Comparison of ENCODE assay signal across 23 cellular contexts in genomic region chr7:119065966-119066365, GRCh38.
"Had no signal": no experiment of that assay in that cellular context is flagged by ENCODE, and none has a peak within 500 bp of the region (broad histone marks: within the 10 kb centered on the region; RNA-seq: fewer than 3 reads in every experiment).

No MANE protein-coding gene starts in this region.

- H3K4me1 Mint-ChIP-seq: neural progenitor cell; stimulated activated effector memory CD8-positive, alpha-beta T cell treated with anti-CD3 and anti-CD28 coated beads, Interleukin-12 subunit alpha, Interleukin-12 subunit beta, amount 100 ng/mL, for 72 hours; stimulated activated naive B cell treated with anti-CD40 and anti-IgM and Interleukin-4, amounts not matched to agents 10 μg/mL and 1 μg/mL and 100 μg/mL, for 72 hours had no signal

- H3K9me3 Mint-ChIP-seq: nephron; neural progenitor cell; stimulated activated naive CD8-positive, alpha-beta T cell treated with anti-CD3 and anti-CD28 coated beads, Interleukin-15, Interleukin-2, amounts not matched to agents 100 ng/mL and 50 ng/mL, for 24 hours had no signal

- H3K4me3 Mint-ChIP-seq: nephron; neural progenitor cell; stimulated activated effector memory CD8-positive, alpha-beta T cell treated with anti-CD3 and anti-CD28 coated beads, Interleukin-12 subunit alpha, Interleukin-12 subunit beta, amount 100 ng/mL, for 72 hours; stimulated activated naive B cell treated with anti-CD40 and anti-IgM and Interleukin-4, amounts not matched to agents 10 μg/mL and 1 μg/mL and 100 μg/mL, for 72 hours; stimulated activated naive CD8-positive, alpha-beta T cell treated with anti-CD3 and anti-CD28 coated beads, Interleukin-15, Interleukin-2, amounts not matched to agents 100 ng/mL and 50 ng/mL, for 24 hours had no signal

- H3K36me3 Mint-ChIP-seq: neural progenitor cell; stimulated activated effector memory CD8-positive, alpha-beta T cell treated with anti-CD3 and anti-CD28 coated beads, Interleukin-12 subunit alpha, Interleukin-12 subunit beta, amount 100 ng/mL, for 72 hours; stimulated activated naive B cell treated with anti-CD40 and anti-IgM and Interleukin-4, amounts not matched to agents 10 μg/mL and 1 μg/mL and 100 μg/mL, for 72 hours had no signal

- H3K27ac Mint-ChIP-seq: nephron; neural progenitor cell; progenitor cell of endocrine pancreas; stimulated activated effector memory CD8-positive, alpha-beta T cell treated with anti-CD3 and anti-CD28 coated beads, Interleukin-12 subunit alpha, Interleukin-12 subunit beta, amount 100 ng/mL, for 72 hours; stimulated activated naive B cell treated with anti-CD40 and anti-IgM and Interleukin-4, amounts not matched to agents 10 μg/mL and 1 μg/mL and 100 μg/mL, for 72 hours; stimulated activated naive CD8-positive, alpha-beta T cell treated with anti-CD3 and anti-CD28 coated beads, Interleukin-15, Interleukin-2, amounts not matched to agents 100 ng/mL and 50 ng/mL, for 24 hours had no signal

- DNase-seq: occipital lobe; ovary; posterior cingulate gyrus; psoas muscle; right cardiac atrium; right lobe of liver; sigmoid colon; small intestine; stimulated activated CD4-positive, alpha-beta T cell treated with anti-CD3 and anti-CD28 coated beads, Interleukin-15, amount 100 ng/mL, for 24 hours; stimulated activated CD4-positive, alpha-beta T cell treated with anti-CD3 and anti-CD28 coated beads, Interleukin-2, amount 100 ng/mL, for 24 hours; stimulated activated CD4-positive, alpha-beta T cell treated with anti-CD3 and anti-CD28 coated beads, Interleukin-2, amount 100 ng/mL, for 48 hours; stimulated activated CD4-positive, alpha-beta T cell treated with anti-CD3 and anti-CD28 coated beads, Interleukin-4, amount 100 ng/mL, for 24 hours; stimulated activated naive B cell treated with anti-CD40 and anti-IgM and Interleukin-4, amounts not matched to agents 10 μg/mL and 1 μg/mL and 100 μg/mL, for 72 hours; stimulated activated naive CD4-positive, alpha-beta T cell treated with Interleukin-2 at 50 U/mL for 16 hours; stomach; thyroid gland; trophoblast cell; upper lobe of left lung had no signal

- H3K27me3 Mint-ChIP-seq: progenitor cell of endocrine pancreas; stimulated activated naive B cell treated with anti-CD40 and anti-IgM and Interleukin-4, amounts not matched to agents 10 μg/mL and 1 μg/mL and 100 μg/mL, for 72 hours; stimulated activated naive CD8-positive, alpha-beta T cell treated with anti-CD3 and anti-CD28 coated beads, Interleukin-15, Interleukin-2, amounts not matched to agents 100 ng/mL and 50 ng/mL, for 24 hours had no signal
